In the genomic region with DNA sequence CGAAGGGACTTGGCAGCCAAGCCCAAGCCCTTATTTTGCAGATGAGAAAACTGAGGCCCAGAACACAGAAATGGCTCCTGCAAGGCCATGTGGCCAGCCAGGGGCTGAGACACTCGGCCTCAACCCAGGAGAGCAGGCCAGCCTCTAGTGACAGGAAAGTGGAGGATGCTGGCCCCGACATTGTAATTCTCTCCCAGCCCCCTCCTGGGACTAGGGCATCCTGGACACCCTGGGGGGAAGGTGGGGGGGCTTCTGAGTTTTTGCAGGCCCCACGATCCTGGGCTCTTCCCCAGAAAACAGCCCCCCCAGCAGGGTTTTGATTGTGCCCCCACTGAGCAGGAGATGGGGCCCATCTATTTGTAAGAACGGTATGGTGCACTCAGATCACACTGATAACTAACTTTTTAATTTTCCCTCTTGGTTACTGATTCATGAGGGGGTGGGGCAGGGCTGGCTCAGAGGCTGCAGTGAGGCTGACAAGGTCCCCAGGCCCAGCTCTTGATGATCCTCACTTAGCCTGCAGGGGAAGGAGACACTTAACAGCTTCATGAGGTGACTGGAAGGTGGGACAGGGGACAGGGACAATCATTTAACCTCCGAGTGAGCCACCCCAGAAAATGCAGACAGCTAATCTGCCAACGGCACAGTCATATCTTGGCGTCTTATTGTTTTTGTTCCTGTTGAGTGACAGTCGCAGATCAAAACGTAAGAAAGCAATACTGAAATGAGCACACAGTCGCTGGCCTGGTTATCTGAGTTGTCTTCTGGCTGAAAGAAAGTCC, we compare ENCODE assay signal across 1 cellular context.
TF ChIP-seq lines count a peak whose summit lies in the region.

No MANE protein-coding gene starts in this region.

TF ChIP-seq in GM23338, 12 proteins besides CTCF, POLR2A, EP300 and RAD21 (continued from another document):
- TF ChIP-seq, protein P1, sequence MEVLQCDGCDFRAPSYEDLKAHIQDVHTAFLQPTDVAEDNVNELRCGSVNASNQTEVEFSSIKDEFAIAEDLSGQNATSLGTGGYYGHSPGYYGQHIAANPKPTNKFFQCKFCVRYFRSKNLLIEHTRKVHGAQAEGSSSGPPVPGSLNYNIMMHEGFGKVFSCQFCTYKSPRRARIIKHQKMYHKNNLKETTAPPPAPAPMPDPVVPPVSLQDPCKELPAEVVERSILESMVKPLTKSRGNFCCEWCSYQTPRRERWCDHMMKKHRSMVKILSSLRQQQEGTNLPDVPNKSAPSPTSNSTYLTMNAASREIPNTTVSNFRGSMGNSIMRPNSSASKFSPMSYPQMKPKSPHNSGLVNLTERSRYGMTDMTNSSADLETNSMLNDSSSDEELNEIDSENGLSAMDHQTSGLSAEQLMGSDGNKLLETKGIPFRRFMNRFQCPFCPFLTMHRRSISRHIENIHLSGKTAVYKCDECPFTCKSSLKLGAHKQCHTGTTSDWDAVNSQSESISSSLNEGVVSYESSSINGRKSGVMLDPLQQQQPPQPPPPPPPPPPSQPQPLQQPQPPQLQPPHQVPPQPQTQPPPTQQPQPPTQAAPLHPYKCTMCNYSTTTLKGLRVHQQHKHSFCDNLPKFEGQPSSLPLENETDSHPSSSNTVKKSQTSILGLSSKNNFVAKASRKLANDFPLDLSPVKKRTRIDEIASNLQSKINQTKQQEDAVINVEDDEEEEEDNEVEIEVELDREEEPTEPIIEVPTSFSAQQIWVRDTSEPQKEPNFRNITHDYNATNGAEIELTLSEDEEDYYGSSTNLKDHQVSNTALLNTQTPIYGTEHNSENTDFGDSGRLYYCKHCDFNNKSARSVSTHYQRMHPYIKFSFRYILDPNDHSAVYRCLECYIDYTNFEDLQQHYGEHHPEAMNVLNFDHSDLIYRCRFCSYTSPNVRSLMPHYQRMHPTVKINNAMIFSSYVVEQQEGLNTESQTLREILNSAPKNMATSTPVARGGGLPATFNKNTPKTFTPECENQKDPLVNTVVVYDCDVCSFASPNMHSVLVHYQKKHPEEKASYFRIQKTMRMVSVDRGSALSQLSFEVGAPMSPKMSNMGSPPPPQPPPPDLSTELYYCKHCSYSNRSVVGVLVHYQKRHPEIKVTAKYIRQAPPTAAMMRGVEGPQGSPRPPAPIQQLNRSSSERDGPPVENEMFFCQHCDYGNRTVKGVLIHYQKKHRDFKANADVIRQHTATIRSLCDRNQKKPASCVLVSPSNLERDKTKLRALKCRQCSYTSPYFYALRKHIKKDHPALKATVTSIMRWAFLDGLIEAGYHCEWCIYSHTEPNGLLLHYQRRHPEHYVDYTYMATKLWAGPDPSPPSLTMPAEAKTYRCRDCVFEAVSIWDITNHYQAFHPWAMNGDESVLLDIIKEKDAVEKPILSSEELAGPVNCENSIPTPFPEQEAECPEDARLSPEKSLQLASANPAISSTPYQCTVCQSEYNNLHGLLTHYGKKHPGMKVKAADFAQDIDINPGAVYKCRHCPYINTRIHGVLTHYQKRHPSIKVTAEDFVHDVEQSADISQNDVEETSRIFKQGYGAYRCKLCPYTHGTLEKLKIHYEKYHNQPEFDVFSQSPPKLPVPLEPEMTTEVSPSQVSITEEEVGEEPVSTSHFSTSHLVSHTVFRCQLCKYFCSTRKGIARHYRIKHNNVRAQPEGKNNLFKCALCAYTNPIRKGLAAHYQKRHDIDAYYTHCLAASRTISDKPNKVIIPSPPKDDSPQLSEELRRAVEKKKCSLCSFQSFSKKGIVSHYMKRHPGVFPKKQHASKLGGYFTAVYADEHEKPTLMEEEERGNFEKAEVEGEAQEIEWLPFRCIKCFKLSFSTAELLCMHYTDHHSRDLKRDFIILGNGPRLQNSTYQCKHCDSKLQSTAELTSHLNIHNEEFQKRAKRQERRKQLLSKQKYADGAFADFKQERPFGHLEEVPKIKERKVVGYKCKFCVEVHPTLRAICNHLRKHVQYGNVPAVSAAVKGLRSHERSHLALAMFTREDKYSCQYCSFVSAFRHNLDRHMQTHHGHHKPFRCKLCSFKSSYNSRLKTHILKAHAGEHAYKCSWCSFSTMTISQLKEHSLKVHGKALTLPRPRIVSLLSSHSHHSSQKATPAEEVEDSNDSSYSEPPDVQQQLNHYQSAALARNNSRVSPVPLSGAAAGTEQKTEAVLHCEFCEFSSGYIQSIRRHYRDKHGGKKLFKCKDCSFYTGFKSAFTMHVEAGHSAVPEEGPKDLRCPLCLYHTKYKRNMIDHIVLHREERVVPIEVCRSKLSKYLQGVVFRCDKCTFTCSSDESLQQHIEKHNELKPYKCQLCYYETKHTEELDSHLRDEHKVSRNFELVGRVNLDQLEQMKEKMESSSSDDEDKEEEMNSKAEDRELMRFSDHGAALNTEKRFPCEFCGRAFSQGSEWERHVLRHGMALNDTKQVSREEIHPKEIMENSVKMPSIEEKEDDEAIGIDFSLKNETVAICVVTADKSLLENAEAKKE (CRISPR knock-in tag; IDR thresholded peaks at IDR 0.05) = no peak
- TF ChIP-seq STAT1 (IDR thresholded peaks at IDR 0.05; ENCODE audit: unreplicated experiment) (no peak), JUNB (IDR thresholded peaks at IDR 0.05; ENCODE audit: unreplicated experiment) (no peak), EZH2phosphoT487 (IDR thresholded peaks at IDR 0.05; ENCODE audit: unreplicated experiment) (no peak), NANOG (IDR thresholded peaks at IDR 0.05; ENCODE audit: borderline replicate concordance) (no peak), ZNF331 (CRISPR knock-in tag; IDR thresholded peaks at IDR 0.05; ENCODE audit: low read depth) (no peak), ZNF114 (CRISPR knock-in tag; IDR thresholded peaks at IDR 0.05) (no peak), POLR2AphosphoS5 (IDR thresholded peaks at IDR 0.05; ENCODE audit: low read depth) (no peak)
- TF ChIP-seq, protein P2, sequence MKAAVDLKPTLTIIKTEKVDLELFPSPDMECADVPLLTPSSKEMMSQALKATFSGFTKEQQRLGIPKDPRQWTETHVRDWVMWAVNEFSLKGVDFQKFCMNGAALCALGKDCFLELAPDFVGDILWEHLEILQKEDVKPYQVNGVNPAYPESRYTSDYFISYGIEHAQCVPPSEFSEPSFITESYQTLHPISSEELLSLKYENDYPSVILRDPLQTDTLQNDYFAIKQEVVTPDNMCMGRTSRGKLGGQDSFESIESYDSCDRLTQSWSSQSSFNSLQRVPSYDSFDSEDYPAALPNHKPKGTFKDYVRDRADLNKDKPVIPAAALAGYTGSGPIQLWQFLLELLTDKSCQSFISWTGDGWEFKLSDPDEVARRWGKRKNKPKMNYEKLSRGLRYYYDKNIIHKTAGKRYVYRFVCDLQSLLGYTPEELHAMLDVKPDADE (IDR thresholded peaks at IDR 0.05) = no peak
